ENCODE assay signal across 31 cellular contexts in genomic region chr2:32159678-32160077, GRCh38.
"Had no signal": no experiment of that assay in that cellular context is flagged by ENCODE, and none has a peak within 500 bp of the region (broad histone marks: within the 10 kb centered on the region; RNA-seq: fewer than 3 reads in every experiment).

No MANE protein-coding gene starts in this region.

- H3K4me3 Mint-ChIP-seq: activated CD4-positive, alpha-beta memory T cell treated with anti-CD3 and anti-CD28 coated beads for 36 hours; activated CD4-positive, alpha-beta T cell treated with anti-CD3 and anti-CD28 coated beads for 36 hours; activated CD4-positive, alpha-beta T cell treated with anti-CD3 and anti-CD28 coated beads, Interleukin-2, amount 10 ng/mL, durations not matched to agents 24 days and 14 days; activated CD8-positive, alpha-beta memory T cell treated with anti-CD3 and anti-CD28 coated beads, Interleukin-2, amount 10 ng/mL, durations not matched to agents 7 days and 5 days; activated CD8-positive, alpha-beta T cell treated with anti-CD3 and anti-CD28 coated beads, Interleukin-2, amount 10 ng/mL, durations not matched to agents 7 days and 5 days; activated naive CD4-positive, alpha-beta T cell treated with anti-CD3 and anti-CD28 coated beads, Interleukin-2, amount 50 U/mL, for 24 hours; activated naive CD8-positive, alpha-beta T cell treated with anti-CD3 and anti-CD28 coated beads, Interleukin-2, amount 10 ng/mL, durations not matched to agents 7 days and 5 days; brain had no signal

- DNase-seq: activated CD4-positive, alpha-beta memory T cell treated with anti-CD3 and anti-CD28 coated beads for 36 hours; activated CD4-positive, alpha-beta T cell treated with anti-CD3 and anti-CD28 coated beads for 36 hours; activated CD4-positive, alpha-beta T cell treated with anti-CD3 and anti-CD28 coated beads, Interleukin-2, amount 10 ng/mL, durations not matched to agents 24 days and 14 days; activated CD4-positive, CD25-positive, alpha-beta regulatory T cell; activated CD4-positive, CD25-positive, alpha-beta regulatory T cell treated with anti-CD3 and anti-CD28 coated beads, Interleukin-2, amount 50 U/mL, for 72 hours; activated CD8-positive, alpha-beta memory T cell treated with anti-CD3 and anti-CD28 coated beads, Interleukin-2, amount 10 ng/mL, durations not matched to agents 7 days and 5 days; activated CD8-positive, alpha-beta memory T cell treated with anti-CD3 and anti-CD28 coated beads, Interleukin-2, amount 50 U/mL, for 4 hours; activated CD8-positive, alpha-beta T cell treated with anti-CD3 and anti-CD28 coated beads, Interleukin-2, amount 10 ng/mL, durations not matched to agents 7 days and 5 days; activated effector memory CD4-positive, alpha-beta T cell treated with Interleukin-2 at 50 U/mL for 16 hours; activated gamma-delta T cell treated with Interleukin-2 at 50 U/mL for 16 hours; activated naive CD4-positive, alpha-beta T cell treated with Interleukin-2 at 50 U/mL for 16 hours; activated naive CD8-positive, alpha-beta T cell treated with anti-CD3 and anti-CD28 coated beads, Interleukin-2, amount 10 ng/mL, durations not matched to agents 7 days and 5 days; activated T-cell treated with anti-CD3 and anti-CD28 coated beads, Interleukin-2, amount 50 U/mL, for 1 hour; activated T-cell treated with anti-CD3 and anti-CD28 coated beads, Interleukin-2, amount 50 U/mL, for 48 hours; central memory CD4-positive, alpha-beta T cell; cerebellar nuclear complex; colonic mucosa; effector CD8-positive, alpha-beta T cell; esophagus squamous epithelium; foreskin melanocyte; heart right ventricle; T-helper 2 cell had no signal

- H3K9me3 ChIP-seq: ascending aorta, breast epithelium, colonic mucosa, esophagus squamous epithelium, gastroesophageal sphincter had no signal

- H3K4me1 ChIP-seq: ascending aorta, breast epithelium, colonic mucosa had no signal

- H3K4me3 ChIP-seq: ascending aorta, breast epithelium, cardiac muscle cell, colonic mucosa, esophagus squamous epithelium, gastroesophageal sphincter, heart right ventricle had no signal

- H3K36me3 ChIP-seq: colonic mucosa had no signal

- H3K27me3 ChIP-seq: ascending aorta, breast epithelium, cardiac muscle cell, colonic mucosa, esophagus squamous epithelium, gastroesophageal sphincter, heart right ventricle had no signal

- H3K9me3 Mint-ChIP-seq: activated CD4-positive, alpha-beta T cell treated with anti-CD3 and anti-CD28 coated beads, Interleukin-2, amount 10 ng/mL, durations not matched to agents 24 days and 14 days; activated naive CD4-positive, alpha-beta T cell treated with anti-CD3 and anti-CD28 coated beads, Interleukin-2, amount 50 U/mL, for 24 hours; activated naive CD8-positive, alpha-beta T cell treated with anti-CD3 and anti-CD28 coated beads, Interleukin-2, amount 10 ng/mL, durations not matched to agents 7 days and 5 days had no signal

- H3K27ac Mint-ChIP-seq: activated CD4-positive, alpha-beta memory T cell treated with anti-CD3 and anti-CD28 coated beads for 36 hours; activated CD4-positive, alpha-beta T cell treated with anti-CD3 and anti-CD28 coated beads for 36 hours; activated CD4-positive, alpha-beta T cell treated with anti-CD3 and anti-CD28 coated beads, Interleukin-2, amount 10 ng/mL, durations not matched to agents 24 days and 14 days; activated CD8-positive, alpha-beta memory T cell treated with anti-CD3 and anti-CD28 coated beads, Interleukin-2, amount 10 ng/mL, durations not matched to agents 7 days and 5 days; activated CD8-positive, alpha-beta T cell treated with anti-CD3 and anti-CD28 coated beads, Interleukin-2, amount 10 ng/mL, durations not matched to agents 7 days and 5 days; activated naive CD4-positive, alpha-beta T cell treated with anti-CD3 and anti-CD28 coated beads, Interleukin-2, amount 50 U/mL, for 24 hours; activated naive CD8-positive, alpha-beta T cell treated with anti-CD3 and anti-CD28 coated beads, Interleukin-2, amount 10 ng/mL, durations not matched to agents 7 days and 5 days; brain had no signal

- H3K27ac ChIP-seq: ascending aorta, breast epithelium, cardiac muscle cell, colonic mucosa, epithelial cell of prostate, esophagus squamous epithelium, gastroesophageal sphincter, heart right ventricle had no signal

- FAIRE-seq: endometrium, endothelial cell of umbilical vein had no signal

- H3K27me3 Mint-ChIP-seq: activated CD4-positive, alpha-beta memory T cell treated with anti-CD3 and anti-CD28 coated beads for 36 hours; activated CD4-positive, alpha-beta T cell treated with anti-CD3 and anti-CD28 coated beads for 36 hours; activated CD4-positive, alpha-beta T cell treated with anti-CD3 and anti-CD28 coated beads, Interleukin-2, amount 10 ng/mL, durations not matched to agents 24 days and 14 days; activated CD8-positive, alpha-beta memory T cell treated with anti-CD3 and anti-CD28 coated beads, Interleukin-2, amount 10 ng/mL, durations not matched to agents 7 days and 5 days; activated naive CD4-positive, alpha-beta T cell treated with anti-CD3 and anti-CD28 coated beads, Interleukin-2, amount 50 U/mL, for 24 hours; activated naive CD8-positive, alpha-beta T cell treated with anti-CD3 and anti-CD28 coated beads, Interleukin-2, amount 10 ng/mL, durations not matched to agents 7 days and 5 days; brain had no signal

- ATAC-seq: activated CD4-positive, alpha-beta T cell treated with anti-CD3 and anti-CD28 coated beads for 36 hours; activated CD8-positive, alpha-beta memory T cell treated with anti-CD3 and anti-CD28 coated beads, Interleukin-2, amount 10 ng/mL, durations not matched to agents 7 days and 5 days; activated CD8-positive, alpha-beta T cell treated with anti-CD3 and anti-CD28 coated beads, Interleukin-2, amount 10 ng/mL, durations not matched to agents 7 days and 5 days; gastroesophageal sphincter; heart right ventricle had no signal
